Comparison of ENCODE assay signal across 12 cellular contexts in genomic region chr4:88104902-88105610, GRCh38. TPM values are rescaled to one million over a fixed set of nuclear protein-coding genes. Genes with fewer than 3 reads are reported as not detected.
DNase-seq lines count a peak whose midpoint lies in the region; ATAC-seq and TF ChIP-seq lines count a peak whose summit lies in the region.
"Had no signal": no experiment of that assay in that cellular context is flagged by ENCODE, and none has a peak within 500 bp of the region (broad histone marks: within the 10 kb centered on the region; RNA-seq: fewer than 3 reads in every experiment).

No MANE protein-coding gene starts in this region.

- H2AK5ac ChIP-seq in IMR-90 (ENCODE audit: low read depth, low read length), result peak overlapping the region; percentile 37; the same call in 1 of the 2 replicates

- no peaks in the 10 kb centered on the region for H4K20me1 ChIP-seq in IMR-90 (ENCODE audit: insufficient read depth, low read length)

- CTCF ChIA-PET in IMR-90 (lab: Yijun Ruan, JAX), result interaction anchor here (0.7 kb wide), 1 partner anchor 1020 kb away, joined by 3 read pairs; no protein-coding TSS in a partner anchor

- no peak for TF ChIP-seq POLR2A in IMR-90 (IDR thresholded peaks at IDR 0.05; ENCODE audit: low read depth, low read length)

- TF ChIP-seq RAD21 in IMR-90 (IDR thresholded peaks at IDR 0.05; ENCODE audit: low read length), result no peak

- H2BK20ac ChIP-seq in IMR-90 (ENCODE audit: low read depth, low read length), result peak overlapping the region; percentile 27; the same call in 1 of the 2 replicates

- H2AK9ac ChIP-seq in IMR-90 (replicated peaks; ENCODE audit: low read depth, low read length, poor library complexity), result no peak overlapping the region

- no peaks in the 10 kb centered on the region for H3K79me1 ChIP-seq in IMR-90 (ENCODE audit: low read depth in 1 of 2, low read length in 2 of 2)

- peak overlapping the region; percentile 50 for H3K14ac ChIP-seq in IMR-90 (replicated peaks; ENCODE audit: low read depth, low read length)

- peak; percentile 83 for ATAC-seq in IMR-90 (ENCODE audit: low read depth)
- no peak for ATAC-seq in GM19455 (IDR thresholded peaks at IDR 0.05; ENCODE audit: unreplicated experiment)
- no peak for ATAC-seq in GM19351 (IDR thresholded peaks at IDR 0.05; ENCODE audit: unreplicated experiment)
- no peak for ATAC-seq in right cardiac atrium

- POLR2A ChIA-PET in IMR-90 (lab: Charles Lee; ENCODE audit: unreplicated experiment), result no interaction called here

- H3K4me2 ChIP-seq in IMR-90 (ENCODE audit: low read depth, low read length), result peak overlapping the region; percentile 73

- no peak overlapping the region for H3K56ac ChIP-seq in IMR-90 (ENCODE audit: extremely low read depth, insufficient read depth, low read length)

- no peak overlapping the region for H2AFZ ChIP-seq in IMR-90 (replicated peaks; ENCODE audit: low read length, poor library complexity)

- H3K9me1 ChIP-seq in IMR-90 (ENCODE audit: insufficient read depth, low read length), result peaks cover 8% of the 10 kb centered on the region

- H3K27ac ChIP-seq in IMR-90 (ENCODE audit: insufficient read depth, low read length) (peak overlapping the region; percentile 14; the same call in 1 of the 2 replicates), right cardiac atrium (ENCODE audit: low read length) (no peak overlapping the region)

- no peaks in the 10 kb centered on the region for H3K27me3 ChIP-seq in IMR-90 (ENCODE audit: control insufficient read depth, insufficient read depth, low read length)
- no peaks in the 10 kb centered on the region for H3K27me3 ChIP-seq in right cardiac atrium (ENCODE audit: control insufficient read depth, insufficient read depth)

- no TSS peak for BruUV-seq in IMR-90 (replicated peaks; lab: Mats Ljungman, UMichigan)

- H4K5ac ChIP-seq in IMR-90 (ENCODE audit: low read depth, low read length), result peak overlapping the region; percentile 45; the same call in 1 of the 2 replicates

- H2BK15ac ChIP-seq in IMR-90 (ENCODE audit: low read depth, low read length), result peak overlapping the region; percentile 46; the same call in 1 of the 3 replicates

- peak overlapping the region in 1 of 2 experiments; percentile 14; a peak in 1 of 4 replicates for H4K8ac ChIP-seq in IMR-90 (ENCODE audit: low read depth in 2 of 2, low read length in 2 of 2)

- peak overlapping the region; percentile 51 for H3K4ac ChIP-seq in IMR-90 (ENCODE audit: low read depth, low read length)

- TF ChIP-seq CTCF in IMR-90 (conservative IDR thresholded peaks at IDR 0.05; ENCODE audit: low read depth, low read length), result no peak

- H3K4me3 ChIP-seq in IMR-90 (ENCODE audit: insufficient read depth, low read depth, low read length) (no peak overlapping the region), right cardiac atrium (ENCODE audit: low read length) (no peak overlapping the region)

- H3K9ac ChIP-seq in IMR-90 (ENCODE audit: low read depth, low read length), result no peak overlapping the region

- no peaks in the 10 kb centered on the region for H3K36me3 ChIP-seq in IMR-90 (ENCODE audit: control insufficient read depth, insufficient read depth, low read length)

- dilution Hi-C loops in IMR-90 (cut with HindIII; ENCODE audit: low sequenced_read_pairs, unreplicated experiment), result no loop called here

- DNase-seq in AG08396 (ENCODE audit: low spot score) (peak; percentile 52), IMR-90 (peak; percentile 88), amniotic stem cell (lab: John Stamatoyannopoulos, UW) (peak; percentile 35), iris pigment epithelial cell (ENCODE audit: low read depth) (peak; percentile 87), head of caudate nucleus (no peak), right cardiac atrium (no peak)
- DNase-seq: GOT3; NCI-H1436; nephron progenitor cell; stimulated activated CD4-positive, alpha-beta T cell treated with anti-CD3 and anti-CD28 coated beads, Interleukin-4, amount 100 ng/mL, for 4 hours had no signal

- intact Hi-C loops in IMR-90 (cut with micrococcal nuclease) (no loop called here), head of caudate nucleus (cut with DNase I) (no loop called here), right cardiac atrium (cut with DNase I) (no loop called here)

- H3K18ac ChIP-seq in IMR-90 (ENCODE audit: low read depth, low read length), result peak overlapping the region; percentile 62; the same call in 1 of the 2 replicates

- peak overlapping the region; percentile 46; the same call in 1 of the 2 replicates for H2BK120ac ChIP-seq in IMR-90 (ENCODE audit: low read depth, low read length)

- no CpG with 5 or more reads among the region's 4 CpGs for WGBS in IMR-90 (ENCODE audit: extremely low coverage in 2 of 2, insufficient read length in 1 of 2), 2 experiments
- 72% methylated on average over 4 of the region's 4 CpGs for WGBS in right cardiac atrium

- H3K4me1 ChIP-seq in IMR-90 (ENCODE audit: control insufficient read depth, insufficient read depth, low read length), result peaks cover 11% of the 10 kb centered on the region
- H3K4me1 ChIP-seq in right cardiac atrium (ENCODE audit: control insufficient read depth, insufficient read depth, low read length), result peaks cover 4% of the 10 kb centered on the region

- peak overlapping the region; percentile 84 for H2BK5ac ChIP-seq in IMR-90 (ENCODE audit: low read depth, low read length, poor library complexity, severe bottlenecking)

- H3K9me3 ChIP-seq in IMR-90 (ENCODE audit: control insufficient read depth, insufficient read depth, low read length), result no peaks in the 10 kb centered on the region
- no peaks in the 10 kb centered on the region for H3K9me3 ChIP-seq in right cardiac atrium (ENCODE audit: control insufficient read depth, low read length)

- H3K23ac ChIP-seq in IMR-90 (ENCODE audit: low read depth, low read length), result no peak overlapping the region

- H4K91ac ChIP-seq in IMR-90 (ENCODE audit: insufficient read depth, low read depth, low read length), result peak overlapping the region; percentile 60; the same call in 1 of the 2 replicates

- in situ Hi-C loops in IMR-90 (cut with MboI; ENCODE audit: low sequenced_read_pairs), result no loop called here

TF ChIP-seq in IMR-90, 13 proteins besides CTCF, POLR2A, EP300 and RAD21:
- TF ChIP-seq ELK1 (IDR thresholded peaks at IDR 0.05; ENCODE audit: borderline replicate concordance, low read depth, low read length) (no peak), RFX5 (IDR thresholded peaks at IDR 0.05; ENCODE audit: low read depth, low read length) (no peak), FOS (IDR thresholded peaks at IDR 0.05; ENCODE audit: low read depth, low read length) (peak; percentile 53), SMC3 (IDR thresholded peaks at IDR 0.05; ENCODE audit: low read depth, low read length) (no peak), RCOR1 (IDR thresholded peaks at IDR 0.05; ENCODE audit: insufficient replicate concordance, low read length) (no peak), MAZ (IDR thresholded peaks at IDR 0.05; ENCODE audit: borderline replicate concordance, low read depth, low read length) (no peak), CEBPB (IDR thresholded peaks at IDR 0.05; ENCODE audit: low read depth, low read length) (no peak), MAFK (IDR thresholded peaks at IDR 0.05; ENCODE audit: low read depth, low read length) (no peak)

RNA-seq across cellular contexts. Expression of gene ABCG2, which starts 53.4 kb away (rescaled TPM):
- total RNA-seq in IMR-90 (2012; rRNA removed), result 1.1 and 1.4 TPM in 2 replicates
- polyA plus RNA-seq in IMR-90 (2012; rRNA removed), result 0.27 and 0.50 TPM in 2 replicates
- 0.14 and 0.22 TPM in 2 replicates for polyA plus RNA-seq in IMR-90 (2012; cell fraction: cytosol; rRNA removed)
- 0.15 and 0.34 TPM in 2 replicates for polyA plus RNA-seq in IMR-90 (2012; cell fraction: nucleus; rRNA removed; ENCODE audit: low replicate concordance)
- total RNA-seq in right cardiac atrium, result 1 to 10 TPM; 1.6 to 4.0 (median 2.1) TPM
- 0.97 TPM for polyA plus RNA-seq in right cardiac atrium

Comparison
In these comparisons a context has a peak if more than half of its experiments do, and no peak if none do; other contexts are left out.
1. DNase-seq: peak in AG08396 (single experiment), IMR-90 (single experiment), amniotic stem cell (single experiment) and iris pigment epithelial cell (single experiment); none in head of caudate nucleus (0 of 42) and right cardiac atrium (0 of 3).